Comparison of ENCODE assay signal across 18 cellular contexts in the genomic region with DNA sequence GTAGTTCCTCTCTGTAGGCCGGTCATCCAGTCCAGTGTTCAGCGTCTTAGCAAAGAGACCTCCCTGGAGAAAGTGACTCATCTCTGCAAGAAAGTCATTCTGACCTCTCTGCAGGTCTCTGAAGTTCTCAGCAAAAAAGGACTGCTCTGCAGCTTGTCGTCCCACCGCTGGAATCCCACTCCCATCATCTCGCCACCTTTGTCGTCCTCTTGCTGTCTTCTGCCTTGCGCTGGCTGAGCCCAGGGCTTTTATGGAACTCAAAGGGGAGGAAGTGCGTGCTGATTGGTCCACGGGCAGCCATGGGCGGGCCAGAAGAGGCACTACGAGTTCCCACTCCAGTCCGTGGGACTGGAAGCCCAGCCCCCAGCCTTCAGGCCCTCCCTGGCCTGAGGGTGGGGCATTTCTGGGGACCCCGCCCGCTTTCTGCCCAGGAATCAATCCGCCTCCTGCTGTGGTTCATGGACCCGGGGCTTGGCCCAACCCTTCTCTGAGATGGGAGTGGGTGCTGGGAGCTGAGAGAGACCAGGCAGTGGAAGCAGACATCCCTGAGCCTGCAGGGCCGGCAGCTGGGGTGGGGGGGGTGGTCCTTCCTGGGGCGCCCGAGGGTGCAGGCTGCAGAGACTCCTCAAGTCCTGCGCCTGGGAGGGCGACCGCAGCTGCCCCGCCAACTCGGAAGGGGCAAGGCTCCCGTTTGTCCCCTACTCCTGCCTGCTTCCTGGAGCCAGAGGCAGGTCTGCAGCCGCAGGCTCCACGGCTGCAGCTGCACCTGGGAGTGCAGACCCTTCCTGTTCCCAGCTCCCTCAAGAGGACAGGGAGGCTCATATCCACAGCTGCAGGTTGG.
DNase-seq lines count a peak whose midpoint lies in the region; ATAC-seq, FAIRE-seq and TF ChIP-seq lines count a peak whose summit lies in the region.
"Had no signal": no experiment of that assay in that cellular context is flagged by ENCODE, and none has a peak within 500 bp of the region (broad histone marks: within the 10 kb centered on the region; RNA-seq: fewer than 3 reads in every experiment).

No MANE protein-coding gene starts in this region.

- H3K27ac ChIP-seq in testis, result no peak overlapping the region
- H3K27ac ChIP-seq in brain microvascular endothelial cell, result no peak overlapping the region
- H3K27ac ChIP-seq: prostate gland had no signal

- in situ Hi-C loops in brain microvascular endothelial cell (cut with HindIII; ENCODE audit: low pct_ligation_motif_present, low sequenced_read_pairs), result no loop called here

- no peaks in the 10 kb centered on the region for H3K4me1 ChIP-seq in testis
- H3K4me1 ChIP-seq: Caco-2, prostate gland had no signal

- no peak for TF ChIP-seq CTCF in testis (IDR thresholded peaks at IDR 0.05)
- no peak for TF ChIP-seq CTCF in brain microvascular endothelial cell (IDR thresholded peaks at IDR 0.05; ENCODE audit: low read depth, low read length, missing control alignments)

- intact Hi-C loops in testis (cut with DNase I; ENCODE audit: low total_unique reads), result no loop called here

- DNase-seq in H54 (ENCODE audit: insufficient read length, low spot score), result no peak
- peak; percentile 90 for DNase-seq in NCI-H345 (lab: John Stamatoyannopoulos, UW)
- peak; percentile 65 for DNase-seq in ecto neural progenitor cell (ENCODE audit: low spot score)
- DNase-seq in testis, result peak; percentile 76
- DNase-seq in brain microvascular endothelial cell, result no peak
- DNase-seq: activated CD4-positive, alpha-beta T cell treated with anti-CD3 and anti-CD28 coated beads, Interleukin-2, amount 50 U/mL, for 4 hours; AML-193; amygdala; Caco-2; effector CD8-positive, alpha-beta T cell; GF-D8; head of caudate nucleus; NCI-H2081; small intestine had no signal

- no peaks in the 10 kb centered on the region for H3K9me3 ChIP-seq in testis
- H3K9me3 ChIP-seq: Caco-2, prostate gland had no signal

- 50 to 72% methylated on average over 12 to 27 of the region's 27 CpGs for WGBS in testis, 2 donors

- TF ChIP-seq POLR2A in H54 (IDR thresholded peaks at IDR 0.05; ENCODE audit: low read depth, low read length) (peak; percentile 30; the same call in 1 of the 2 replicates), testis (IDR thresholded peaks at IDR 0.05) (no peak)

- ATAC-seq in GM18870 (IDR thresholded peaks at IDR 0.05; ENCODE audit: unreplicated experiment), result no peak
- no peak for ATAC-seq in GM19467 (IDR thresholded peaks at IDR 0.05; ENCODE audit: unreplicated experiment)

- peak overlapping the region; percentile 9 to 35 for H3K4me3 ChIP-seq in testis
- H3K4me3 ChIP-seq in brain microvascular endothelial cell (ENCODE audit: low read depth, low read length), result no peak overlapping the region
- H3K4me3 ChIP-seq: prostate gland had no signal

- H3K27me3 ChIP-seq in testis (no peaks in the 10 kb centered on the region), brain microvascular endothelial cell (replicated peaks) (no peaks in the 10 kb centered on the region)

- no peak for FAIRE-seq in H54 (lab: Jason Lieb, UNC)
- FAIRE-seq: HTR-8/SVneo, small intestine had no signal

- H3K36me3 ChIP-seq in testis (ENCODE audit: low read depth, missing control alignments) (no peaks in the 10 kb centered on the region), brain microvascular endothelial cell (replicated peaks) (no peaks in the 10 kb centered on the region)
- H3K36me3 ChIP-seq: prostate gland had no signal

Comparison
In these comparisons a context has a peak if more than half of its experiments do, and no peak if none do; other contexts are left out.
1. DNase-seq: peak in NCI-H345 (single experiment), ecto neural progenitor cell (single experiment) and testis (single experiment); none in H54 (single experiment) and brain microvascular endothelial cell (single experiment).